ENCODE assay signal across 14 cellular contexts in genomic region chr15:69090197-69090948, GRCh38.
DNase-seq lines count a peak whose midpoint lies in the region; ATAC-seq and TF ChIP-seq lines count a peak whose summit lies in the region.
"Had no signal": no experiment of that assay in that cellular context is flagged by ENCODE, and none has a peak within 500 bp of the region (broad histone marks: within the 10 kb centered on the region; RNA-seq: fewer than 3 reads in every experiment).

No MANE protein-coding gene starts in this region.

- no peak for TF ChIP-seq POLR2A in gastrocnemius medialis (IDR thresholded peaks at IDR 0.05)

- H3K4me3 ChIP-seq in NT2/D1 (ENCODE audit: insufficient read length, low read depth), result no peak overlapping the region
- H3K4me3 ChIP-seq in gastrocnemius medialis, result no peak overlapping the region
- H3K4me3 ChIP-seq: psoas muscle had no signal

- no peaks in the 10 kb centered on the region for H3K9me3 Mint-ChIP-seq in activated naive CD8-positive, alpha-beta T cell treated with anti-CD3 and anti-CD28 coated beads, Interleukin-2, amount 50 U/mL, for 24 hours
- H3K9me3 Mint-ChIP-seq: memory B cell had no signal

- H3K4me3 Mint-ChIP-seq in activated naive CD8-positive, alpha-beta T cell treated with anti-CD3 and anti-CD28 coated beads, Interleukin-2, amount 50 U/mL, for 24 hours, result no peak overlapping the region
- H3K4me3 Mint-ChIP-seq: memory B cell had no signal

- intact Hi-C loops in gastrocnemius medialis (cut with DNase I; ENCODE audit: low total_unique reads), result no loop called here

- H3K36me3 Mint-ChIP-seq in activated naive CD8-positive, alpha-beta T cell treated with anti-CD3 and anti-CD28 coated beads, Interleukin-2, amount 50 U/mL, for 24 hours (ENCODE audit: low read depth), result no peaks in the 10 kb centered on the region
- H3K36me3 Mint-ChIP-seq: memory B cell had no signal

- H3K4me1 ChIP-seq in NT2/D1 (ENCODE audit: insufficient read depth, insufficient read length) (peaks cover 16% of the 10 kb centered on the region), gastrocnemius medialis (no peaks in the 10 kb centered on the region)
- H3K4me1 ChIP-seq: psoas muscle had no signal

- no peak for TF ChIP-seq CTCF in gastrocnemius medialis (IDR thresholded peaks at IDR 0.05 in 4 of 5, conservative IDR thresholded peaks at IDR 0.05 in 1 of 5)

- H3K27ac Mint-ChIP-seq in activated naive CD8-positive, alpha-beta T cell treated with anti-CD3 and anti-CD28 coated beads, Interleukin-2, amount 50 U/mL, for 24 hours, result no peak overlapping the region
- H3K27ac Mint-ChIP-seq: memory B cell had no signal

- DNase-seq in NCI-H1105 treated with DMSO at 0.1 percent for 48 hours (lab: John Stamatoyannopoulos, UW) (peak; percentile 31), NCI-H1105 (lab: John Stamatoyannopoulos, UW) (no peak), NT2/D1 (ENCODE audit: low read depth, low spot score) (peak; percentile 88), nucleus accumbens (lab: John Stamatoyannopoulos, UW) (peak in 31 of 56 donors; percentile 12 to 84 (median 47)), NAMALWA (ENCODE audit: low spot score) (no peak), gastrocnemius medialis (no peak)
- no peak for DNase-seq in activated naive CD8-positive, alpha-beta T cell treated with anti-CD3 and anti-CD28 coated beads, Interleukin-2, amount 50 U/mL, for 24 hours
- DNase-seq: activated CD4-positive, alpha-beta T cell treated with anti-CD3 and anti-CD28 coated beads, Interleukin-2, amount 50 U/mL, for 4 hours; activated gamma-delta T cell; Karpas-422; psoas muscle; T-helper 1 cell had no signal

- no peak overlapping the region for H3K9ac ChIP-seq in NT2/D1 (ENCODE audit: insufficient read length, low read depth)

- H3K27me3 Mint-ChIP-seq in activated naive CD8-positive, alpha-beta T cell treated with anti-CD3 and anti-CD28 coated beads, Interleukin-2, amount 50 U/mL, for 24 hours, result peaks cover 14% of the 10 kb centered on the region

- in situ Hi-C loops in gastrocnemius medialis (cut with MboI; ENCODE audit: low sequenced_read_pairs in 4 of 4), result no loop called here

- no peaks in the 10 kb centered on the region for H3K4me1 Mint-ChIP-seq in activated naive CD8-positive, alpha-beta T cell treated with anti-CD3 and anti-CD28 coated beads, Interleukin-2, amount 50 U/mL, for 24 hours
- H3K4me1 Mint-ChIP-seq: memory B cell had no signal

- H3K27me3 ChIP-seq in NT2/D1 (ENCODE audit: insufficient read depth, insufficient read length) (peaks cover 6% of the 10 kb centered on the region), gastrocnemius medialis (no peaks in the 10 kb centered on the region)

- H3K9me3 ChIP-seq in NT2/D1 (ENCODE audit: insufficient read depth, low read length), result no peaks in the 10 kb centered on the region
- no peaks in the 10 kb centered on the region for H3K9me3 ChIP-seq in gastrocnemius medialis
- H3K9me3 ChIP-seq: psoas muscle had no signal

- peak; percentile 64 for ATAC-seq in esophagus mucosa
- ATAC-seq in activated naive CD8-positive, alpha-beta T cell treated with anti-CD3 and anti-CD28 coated beads, Interleukin-2, amount 50 U/mL, for 24 hours, result no peak
- no peak for ATAC-seq in gastrocnemius medialis
- ATAC-seq: psoas muscle had no signal

- no peaks in the 10 kb centered on the region for H3K36me3 ChIP-seq in NT2/D1 (ENCODE audit: insufficient read depth, insufficient read length, low read length)
- H3K36me3 ChIP-seq in gastrocnemius medialis, result no peaks in the 10 kb centered on the region

- no peak overlapping the region for H3K27ac ChIP-seq in gastrocnemius medialis
- H3K27ac ChIP-seq: psoas muscle had no signal

Comparison
In these comparisons a context has a peak if more than half of its experiments do, and no peak if none do; other contexts are left out.
1. DNase-seq: peak in NCI-H1105 treated with DMSO at 0.1 percent for 48 hours (single experiment), NT2/D1 (single experiment) and nucleus accumbens (31 of 56); none in NCI-H1105 (single experiment), activated naive CD8-positive, alpha-beta T cell treated with anti-CD3 and anti-CD28 coated beads, Interleukin-2, amount 50 U/mL, for 24 hours (single experiment), NAMALWA (single experiment) and gastrocnemius medialis (0 of 2).